In the genomic region with DNA sequence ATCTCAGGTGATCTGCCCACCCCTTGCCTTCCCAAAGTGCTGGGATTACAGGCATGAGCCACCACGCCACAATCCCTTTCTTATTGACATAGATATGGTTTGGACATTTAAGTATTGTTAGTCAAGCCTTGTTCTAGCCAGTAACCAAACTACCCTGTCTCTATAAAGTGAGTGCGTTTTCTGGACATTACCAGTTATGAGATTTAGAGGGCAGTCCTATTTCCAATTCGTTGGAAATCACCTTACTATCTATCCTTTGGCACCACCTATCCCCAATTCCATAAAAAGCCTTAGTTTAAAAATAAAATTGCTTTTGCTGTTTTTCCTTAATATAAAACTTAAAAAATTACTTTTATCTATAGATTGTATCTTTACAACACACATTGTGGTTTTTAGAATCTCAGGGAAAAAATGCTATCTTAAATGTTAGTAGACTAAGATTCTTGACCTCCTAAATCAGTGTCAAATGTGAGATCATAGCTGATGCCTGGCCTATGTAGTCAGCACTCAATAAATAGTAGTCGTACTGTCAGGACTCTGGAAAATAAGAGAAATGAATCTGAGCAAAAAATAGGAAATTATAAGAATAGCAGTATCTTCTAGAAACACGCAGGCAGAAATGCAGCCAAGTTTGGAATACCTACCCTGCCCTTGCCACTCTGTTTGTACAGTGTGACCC, we compare ENCODE assay signal across 14 cellular contexts. TPM values are rescaled to one million over a fixed set of nuclear protein-coding genes. Genes with fewer than 3 reads are reported as not detected.
A peak's percentile ranks its signal among the peaks of the same experiment; 100 is the strongest.
DNase-seq lines count a peak whose midpoint lies in the region; ATAC-seq and TF ChIP-seq lines count a peak whose summit lies in the region.
"Had no signal": no experiment of that assay in that cellular context is flagged by ENCODE, and none has a peak within 500 bp of the region (broad histone marks: within the 10 kb centered on the region; RNA-seq: fewer than 3 reads in every experiment).

No MANE protein-coding gene starts in this region.

- DNase-seq in EH (ENCODE audit: low read depth), result peak; percentile 93
- peak; percentile 87 for DNase-seq in amniotic epithelial cell (ENCODE audit: low read depth)
- no peak for DNase-seq in heart right ventricle
- DNase-seq in cerebellum (ENCODE audit: low spot score), result no peak
- DNase-seq in activated gamma-delta T cell treated with Interleukin-2 at 50 U/mL for 16 hours, result no peak
- DNase-seq in 8988T, result no peak
- DNase-seq in activated CD4-positive, alpha-beta T cell treated with anti-CD3 and anti-CD28 coated beads, Interleukin-2, amount 10 ng/mL, durations not matched to agents 24 days and 14 days, result no peak
- DNase-seq: activated CD4-positive, alpha-beta T cell treated with anti-CD3 and anti-CD28 coated beads, Interleukin-2, amount 50 U/mL, for 48 hours; activated naive CD4-positive, alpha-beta T cell; KBM-7; NCI-H187 treated with DMSO at 0.1 percent for 48 hours had no signal

- H3K4me2 ChIP-seq in skeletal muscle satellite cell (ENCODE audit: low read length), result peak overlapping the region; percentile 19

- H3K27me3 Mint-ChIP-seq in activated CD4-positive, alpha-beta T cell treated with anti-CD3 and anti-CD28 coated beads, Interleukin-2, amount 10 ng/mL, durations not matched to agents 24 days and 14 days, result peaks cover 7% of the 10 kb centered on the region

- peak overlapping the region; percentile 41 for H3K9ac ChIP-seq in skeletal muscle satellite cell (ENCODE audit: low read depth, low read length)

- H3K36me3 Mint-ChIP-seq in activated CD4-positive, alpha-beta T cell treated with anti-CD3 and anti-CD28 coated beads, Interleukin-2, amount 10 ng/mL, durations not matched to agents 24 days and 14 days (ENCODE audit: low read depth), result no peaks in the 10 kb centered on the region

- peak in 6 of 8 donors; percentile 27 to 66 (median 53) for ATAC-seq in heart right ventricle

- peak overlapping the region in 9 of 10 donors; percentile 26 to 80 (median 50) for H3K27ac ChIP-seq in heart right ventricle

- H3K27me3 ChIP-seq in heart right ventricle (no peaks in the 10 kb centered on the region), skeletal muscle satellite cell (ENCODE audit: control insufficient read depth, insufficient read depth, low read length) (no peaks in the 10 kb centered on the region)

- no peak for TF ChIP-seq CTCF in heart right ventricle (IDR thresholded peaks at IDR 0.05)

- WGBS in heart right ventricle, 2 donors, result 57 to 77% methylated on average over 5 of the region's 5 CpGs

- H3K4me1 Mint-ChIP-seq in activated CD4-positive, alpha-beta T cell treated with anti-CD3 and anti-CD28 coated beads, Interleukin-2, amount 10 ng/mL, durations not matched to agents 24 days and 14 days, result peaks cover 4% of the 10 kb centered on the region
- H3K4me1 Mint-ChIP-seq: B cell had no signal

- H3K4me3 Mint-ChIP-seq in activated CD4-positive, alpha-beta T cell treated with anti-CD3 and anti-CD28 coated beads, Interleukin-2, amount 10 ng/mL, durations not matched to agents 24 days and 14 days, result no peak overlapping the region
- H3K4me3 Mint-ChIP-seq: B cell; dendritic cell treated with granulocyte-macrophage colony-stimulating factor and Interleukin-4, amounts not matched to agents 40 ng/mL and 50 ng/mL, for 4 days had no signal

- no peaks in the 10 kb centered on the region for H3K9me3 Mint-ChIP-seq in activated CD4-positive, alpha-beta T cell treated with anti-CD3 and anti-CD28 coated beads, Interleukin-2, amount 10 ng/mL, durations not matched to agents 24 days and 14 days
- H3K9me3 Mint-ChIP-seq: dendritic cell treated with granulocyte-macrophage colony-stimulating factor and Interleukin-4, amounts not matched to agents 40 ng/mL and 50 ng/mL, for 4 days had no signal

- no peak overlapping the region for H3K27ac Mint-ChIP-seq in activated CD4-positive, alpha-beta T cell treated with anti-CD3 and anti-CD28 coated beads, Interleukin-2, amount 10 ng/mL, durations not matched to agents 24 days and 14 days
- H3K27ac Mint-ChIP-seq: B cell; dendritic cell treated with granulocyte-macrophage colony-stimulating factor and Interleukin-4, amounts not matched to agents 40 ng/mL and 50 ng/mL, for 4 days had no signal

- no peaks in the 10 kb centered on the region for H3K36me3 ChIP-seq in heart right ventricle
- H3K36me3 ChIP-seq in skeletal muscle satellite cell (ENCODE audit: insufficient read depth, low read length), result no peaks in the 10 kb centered on the region

- intact Hi-C loops in heart right ventricle (cut with DNase I), result no loop called here
- intact Hi-C loops in activated CD4-positive, alpha-beta T cell treated with anti-CD3 and anti-CD28 coated beads, Interleukin-2, amount 10 ng/mL, durations not matched to agents 24 days and 14 days (cut with micrococcal nuclease), result no loop called here

- H3K4me1 ChIP-seq in heart right ventricle (peaks cover 0 to 45% (median 34%) of the 10 kb centered on the region in 9 donors), skeletal muscle satellite cell (ENCODE audit: control insufficient read depth, insufficient read depth, low read length) (peaks cover 52% of the 10 kb centered on the region)

- H3K4me3 ChIP-seq in heart right ventricle (no peak overlapping the region), skeletal muscle satellite cell (ENCODE audit: low read length) (no peak overlapping the region)

- H3K9me3 ChIP-seq in heart right ventricle (no peaks in the 10 kb centered on the region), skeletal muscle satellite cell (replicated peaks; ENCODE audit: low read length) (no peaks in the 10 kb centered on the region)

RNA-seq across cellular contexts. Expression of a gene that starts 57.0 kb away (rescaled TPM):
- total RNA-seq in heart right ventricle (1 to 10 TPM; 2.3 to 5.0 (median 3.2) TPM), cerebellum (6.4 TPM)
- 1 to 10 TPM; 1.5 to 2.0 TPM for polyA plus RNA-seq in heart right ventricle
- 3.3 and 3.8 TPM in 2 replicates for total RNA-seq in skeletal muscle satellite cell (2012; rRNA removed)
- total RNA-seq in activated CD4-positive, alpha-beta T cell treated with anti-CD3 and anti-CD28 coated beads, Interleukin-2, amount 10 ng/mL, durations not matched to agents 24 days and 14 days, result 13.3 and 13.8 TPM in 2 replicates

RNA-seq across cellular contexts. Expression of a gene that starts 57.0 kb away (rescaled TPM):
- total RNA-seq in heart right ventricle (10 to 100 TPM; 10.9 to 16.5 (median 13.0) TPM), cerebellum (38.1 TPM)
- polyA plus RNA-seq in heart right ventricle, result 1 to 10 TPM; 5.7 to 6.7 TPM
- 19.2 and 24.6 TPM in 2 replicates for total RNA-seq in skeletal muscle satellite cell (2012; rRNA removed)
- 29.1 and 32.3 TPM in 2 replicates for total RNA-seq in activated CD4-positive, alpha-beta T cell treated with anti-CD3 and anti-CD28 coated beads, Interleukin-2, amount 10 ng/mL, durations not matched to agents 24 days and 14 days

Comparison
In these comparisons a context has a peak if more than half of its experiments do, and no peak if none do; other contexts are left out.
1. DNase-seq: peak in EH (single experiment) and amniotic epithelial cell (single experiment); none in heart right ventricle (0 of 2), cerebellum (single experiment), activated gamma-delta T cell treated with Interleukin-2 at 50 U/mL for 16 hours (single experiment), 8988T (single experiment) and activated CD4-positive, alpha-beta T cell treated with anti-CD3 and anti-CD28 coated beads, Interleukin-2, amount 10 ng/mL, durations not matched to agents 24 days and 14 days (single experiment).